ENCODE assay signal across 19 cellular contexts in genomic region chr3:8239095-8239494, GRCh38.
DNase-seq lines count a peak whose midpoint lies in the region; ATAC-seq and TF ChIP-seq lines count a peak whose summit lies in the region.
"Had no signal": no experiment of that assay in that cellular context is flagged by ENCODE, and none has a peak within 500 bp of the region (broad histone marks: within the 10 kb centered on the region; RNA-seq: fewer than 3 reads in every experiment).

No MANE protein-coding gene starts in this region.

- no peak overlapping the region for H3K27ac ChIP-seq in H9 (ENCODE audit: insufficient read length, low read depth, low read length)
- H3K27ac ChIP-seq in stomach = no peak overlapping the region
- H3K27ac ChIP-seq: A549, PC-9, SJCRH30 had no signal

- H3K27me3 Mint-ChIP-seq in H9 (ENCODE audit: low read depth) = no peaks in the 10 kb centered on the region

- no peaks in the 10 kb centered on the region for H3K23me2 ChIP-seq in H9 (ENCODE audit: insufficient read length, low read depth, low read length, poor library complexity, severe bottlenecking)

- peaks cover 0 to 4% of the 10 kb centered on the region in 2 experiments; a peak in 2 of 5 replicates for H3K9me3 Mint-ChIP-seq in H9

- H2AK5ac ChIP-seq in H9 (ENCODE audit: insufficient read length, low read length) = no peak overlapping the region

- no peaks in the 10 kb centered on the region for H3K9me3 ChIP-seq in H9 (ENCODE audit: control insufficient read depth, low read depth, low read length)
- H3K9me3 ChIP-seq in adipocyte (ENCODE audit: control insufficient read depth, low read length) = peaks cover 8% of the 10 kb centered on the region
- peaks cover 0 to 17% (median 2%) of the 10 kb centered on the region in 4 donors for H3K9me3 ChIP-seq in stomach
- H3K9me3 ChIP-seq: A549, Caco-2, SJCRH30 had no signal

- H3K23ac ChIP-seq in H9 (ENCODE audit: insufficient read length, low read depth, low read length) = no peak overlapping the region

- H3K27me3 ChIP-seq in H9 (ENCODE audit: insufficient read depth, low read length) (no peaks in the 10 kb centered on the region), adipocyte (replicated peaks; ENCODE audit: control insufficient read depth, insufficient read depth, low read length) (no peaks in the 10 kb centered on the region), stomach (no peaks in the 10 kb centered on the region)
- H3K27me3 ChIP-seq: SJCRH30 had no signal

- H4K20me1 ChIP-seq in H9 (ENCODE audit: control insufficient read depth, insufficient read depth, insufficient read length) = no peaks in the 10 kb centered on the region

- H3K27ac Mint-ChIP-seq in H9 = peak overlapping the region in 2 of 3 experiments; percentile 8 to 35; a peak in 1 of 7 replicates

- H4K91ac ChIP-seq in H9 (ENCODE audit: insufficient read length, low read depth, low read length) = no peak overlapping the region

- H3K4me1 Mint-ChIP-seq in H9 = peaks cover 10 to 22% of the 10 kb centered on the region in 2 experiments
- H3K4me1 Mint-ChIP-seq: CD4-positive, alpha-beta memory T cell had no signal

- no peak overlapping the region for H3T11ph ChIP-seq in H9 (ENCODE audit: low read length)

- H3K4me3 ChIP-seq in adipocyte (ENCODE audit: low read length) = no peak overlapping the region
- H3K4me3 ChIP-seq in stomach = no peak overlapping the region
- H3K4me3 ChIP-seq: A549, PC-9, SJCRH30 had no signal

- TF ChIP-seq POLR2A in stomach (IDR thresholded peaks at IDR 0.05) = no peak

- WGBS in H9 (ENCODE audit: extremely low coverage, insufficient read length, low lambda C conversion rate) = no CpG with 5 or more reads among the region's 2 CpGs
- 53 to 71% (median 59%) methylated on average over 2 of the region's 2 CpGs for WGBS in stomach, 5 donors

- no peak overlapping the region for H2BK5ac ChIP-seq in H9 (ENCODE audit: insufficient read length, low read length)

- H3K4me2 ChIP-seq in H9 (ENCODE audit: insufficient read depth, insufficient read length, low read length) = no peak overlapping the region
- H3K4me2 ChIP-seq: A549, PC-9 had no signal

- H3K36me3 ChIP-seq in adipocyte (ENCODE audit: control insufficient read depth, insufficient read depth, low read length, severe bottlenecking) (no peaks in the 10 kb centered on the region), stomach (no peaks in the 10 kb centered on the region)
- H3K36me3 ChIP-seq: SJCRH30 had no signal

- H3K18ac ChIP-seq in H9 (ENCODE audit: insufficient read length, low read depth, low read length) = no peak overlapping the region

- H2BK20ac ChIP-seq in H9 (ENCODE audit: low read depth, low read length, poor library complexity, severe bottlenecking) = no peak overlapping the region

- no peak overlapping the region for H3K14ac ChIP-seq in H9 (ENCODE audit: insufficient read depth, low read length)

- H3K4me1 ChIP-seq in H9 (ENCODE audit: insufficient read depth, low read length) (peaks cover 2% of the 10 kb centered on the region; the same call in 1 of the 2 replicates), adipocyte (ENCODE audit: control insufficient read depth, insufficient read depth, low read length) (peaks cover 30% of the 10 kb centered on the region), stomach (peaks cover 0 to 19% (median 8%) of the 10 kb centered on the region in 4 donors)
- H3K4me1 ChIP-seq: A549, Caco-2, SJCRH30 had no signal

- intact Hi-C loops in stomach (cut with DNase I; ENCODE audit: low total_unique reads) = no loop called here

- H2BK12ac ChIP-seq in H9 (ENCODE audit: insufficient read length, low read depth, low read length) = no peak overlapping the region

- H2AFZ ChIP-seq in H9 (ENCODE audit: low read length) = no peak overlapping the region
- H2AFZ ChIP-seq: PC-9 had no signal

- TF ChIP-seq EP300 in stomach (IDR thresholded peaks at IDR 0.05) = no peak

- H3K4ac ChIP-seq in H9 (ENCODE audit: low read depth, low read length) = no peak overlapping the region

- peaks cover 2 to 4% (median 4%) of the 10 kb centered on the region in 3 experiments; a peak in 2 of 7 replicates for H3K36me3 Mint-ChIP-seq in H9 (ENCODE audit: insufficient read depth in 1 of 3, low read depth in 3 of 3)
- H3K36me3 Mint-ChIP-seq: CD4-positive, alpha-beta memory T cell had no signal

- H4K8ac ChIP-seq in H9 (replicated peaks; ENCODE audit: insufficient read length, low read depth, low read length) = no peak overlapping the region

- H4K5ac ChIP-seq in H9 (ENCODE audit: insufficient read length, low read depth, low read length) = no peak overlapping the region

- TF ChIP-seq CTCF in H9 (conservative IDR thresholded peaks at IDR 0.05) (no peak), stomach (IDR thresholded peaks at IDR 0.05) (no peak)

- no peak overlapping the region for H3K9ac ChIP-seq in H9 (ENCODE audit: extremely low read depth, insufficient read length, low read length)
- peak overlapping the region; percentile 14 for H3K9ac ChIP-seq in adipocyte (ENCODE audit: low read length)

- no peak overlapping the region for H3K4me3 Mint-ChIP-seq in H9
- H3K4me3 Mint-ChIP-seq: CD4-positive, alpha-beta memory T cell had no signal

- H2BK15ac ChIP-seq in H9 (ENCODE audit: low read depth, low read length) = no peak overlapping the region

- no peaks in the 10 kb centered on the region for H3K79me2 ChIP-seq in H9 (ENCODE audit: insufficient read depth, low read length)

- H2BK120ac ChIP-seq in H9 (ENCODE audit: low read depth, low read length, poor library complexity, severe bottlenecking) = no peak overlapping the region

- H3K79me1 ChIP-seq in H9 (ENCODE audit: insufficient read depth, low read depth, low read length, poor library complexity, severe bottlenecking) = no peaks in the 10 kb centered on the region

- DNase-seq in H9 (no peak), adipocyte (ENCODE audit: low read depth) (no peak), left lobe of liver (ENCODE audit: low spot score) (peak; percentile 46), stomach (peak; percentile 38), amniotic stem cell (lab: John Stamatoyannopoulos, UW) (no peak), NOMO-1 treated with DMSO at 0.1 percent for 48 hours (lab: John Stamatoyannopoulos, UW; ENCODE audit: unreplicated experiment) (no peak), NCI-H2171 treated with DMSO at 0.1 percent for 48 hours (lab: John Stamatoyannopoulos, UW) (no peak)
- DNase-seq: DMS79 treated with DMSO at 0.1 percent for 48 hours; GF-D8; NCI-H2081 treated with DMSO at 0.1 percent for 48 hours; NCI-H748 treated with DMSO at 0.1 percent for 48 hours; NK-92 treated with Interleukin-12 subunit alpha and Interleukin-12 subunit beta, amount 100 ng/mL, for 24 hours had no signal

- H3K56ac ChIP-seq in H9 (ENCODE audit: insufficient read length, low read depth, low read length) = no peak overlapping the region

- peak; percentile 82 for ATAC-seq in left lobe of liver
- ATAC-seq in HG03439 (IDR thresholded peaks at IDR 0.05; ENCODE audit: unreplicated experiment) = no peak
- ATAC-seq: Right ventricle myocardium inferior had no signal

Comparison
In these comparisons a context has a peak if more than half of its experiments do, and no peak if none do; other contexts are left out.
1. DNase-seq: peak in left lobe of liver (single experiment) and stomach (single experiment); none in H9 (single experiment), adipocyte (single experiment), amniotic stem cell (single experiment), NOMO-1 treated with DMSO at 0.1 percent for 48 hours (single experiment) and NCI-H2171 treated with DMSO at 0.1 percent for 48 hours (single experiment).